Comparison of ENCODE assay signal across 1 cellular context in genomic region chr6:33592280-33592594, GRCh38.
A peak's percentile ranks its signal among the peaks of the same experiment; 100 is the strongest.
TF ChIP-seq lines count a peak whose summit lies in the region.

No MANE protein-coding gene starts in this region.

TF ChIP-seq in GM12878, 131 proteins besides CTCF, POLR2A, EP300 and RAD21 (continued from another document):
- TF ChIP-seq ETV6 (conservative IDR thresholded peaks at IDR 0.05 in 1 of 2, IDR thresholded peaks at IDR 0.05 in 1 of 2; ENCODE audit: borderline replicate concordance in 1 of 2, low read depth in 1 of 2) (0 out of 4 replicates have a peak, but pooled peaks of 1 of the 2 experiments have one; percentile 39), IKZF2 (IDR thresholded peaks at IDR 0.05) (peak in 1 of 2 experiments; percentile 59; a peak in 3 of 4 replicates), PML (IDR thresholded peaks at IDR 0.05; ENCODE audit: low read length) (no peak), EED (IDR thresholded peaks at IDR 0.05; ENCODE audit: low read depth) (peak; percentile 52; the same call in 1 of the 2 replicates)
TF ChIP-seq in GM12878: peak in this region for 3.
